22 cellular contexts compared by ENCODE assay signal in genomic region chr21:45082715-45083114, GRCh38. TPM values are rescaled to one million over a fixed set of nuclear protein-coding genes. Genes with fewer than 3 reads are reported as not detected.
A peak's percentile ranks its signal among the peaks of the same experiment; 100 is the strongest.
DNase-seq lines count a peak whose midpoint lies in the region; ATAC-seq, FAIRE-seq and TF ChIP-seq lines count a peak whose summit lies in the region.
"Had no signal": no experiment of that assay in that cellular context is flagged by ENCODE, and none has a peak within 500 bp of the region (broad histone marks: within the 10 kb centered on the region; RNA-seq: fewer than 3 reads in every experiment).

No MANE protein-coding gene starts in this region.

- ATAC-seq in IMR-90 (ENCODE audit: low read depth) (no peak), K562 (no peak), upper lobe of left lung (ENCODE audit: low FRiP score in 2 of 2) (no peak)

- no peak overlapping the region for H3K9ac ChIP-seq in IMR-90 (ENCODE audit: low read depth, low read length)
- no peak overlapping the region; a peak in 1 of 4 replicates for H3K9ac ChIP-seq in K562 (ENCODE audit: insufficient read depth in 1 of 2, low read depth in 2 of 2, low read length in 2 of 2)
- no peak overlapping the region for H3K9ac ChIP-seq in rectal smooth muscle tissue (ENCODE audit: low read length)

- TF ChIP-seq CTCF in IMR-90 (conservative IDR thresholded peaks at IDR 0.05; ENCODE audit: low read depth, low read length): no peak
- no peak for TF ChIP-seq CTCF in K562 (IDR thresholded peaks at IDR 0.05 in 2 of 3, conservative IDR thresholded peaks at IDR 0.05 in 1 of 3; ENCODE audit: insufficient read depth in 2 of 3, low read depth in 1 of 3, low read length in 3 of 3)
- TF ChIP-seq CTCF in upper lobe of left lung (IDR thresholded peaks at IDR 0.05): no peak

- POLR2A ChIA-PET in IMR-90 (lab: Charles Lee; ENCODE audit: unreplicated experiment): no interaction called here
- POLR2A ChIA-PET in K562 (lab: Yijun Ruan, JAX): interaction anchor here (0.6 kb wide), 1 partner anchor 132 kb away, joined by 4 read pairs; no protein-coding TSS in a partner anchor

- H3K27me3 ChIP-seq in IMR-90 (ENCODE audit: control insufficient read depth, insufficient read depth, low read length) (no peaks in the 10 kb centered on the region), K562 (ENCODE audit: control insufficient read depth in 2 of 2, insufficient read depth in 2 of 2, low read length in 2 of 2) (peaks cover 0 to 5% of the 10 kb centered on the region in 2 experiments; a peak in 1 of 5 replicates), rectal smooth muscle tissue (ENCODE audit: control insufficient read depth, insufficient read depth, low read length) (no peaks in the 10 kb centered on the region), upper lobe of left lung (no peaks in the 10 kb centered on the region)
- H3K27me3 ChIP-seq: cardiac muscle cell, MG63, suprapubic skin had no signal

- no peak overlapping the region for H4K91ac ChIP-seq in IMR-90 (ENCODE audit: insufficient read depth, low read depth, low read length)

- H2AK5ac ChIP-seq in IMR-90 (ENCODE audit: low read depth, low read length): peak overlapping the region; percentile 59; the same call in 1 of the 2 replicates

- H2BK20ac ChIP-seq in IMR-90 (ENCODE audit: low read depth, low read length): no peak overlapping the region

- no peak overlapping the region for H3K4me3 Mint-ChIP-seq in activated naive CD4-positive, alpha-beta T cell treated with anti-CD3 and anti-CD28 coated beads, Interleukin-2, amount 10 ng/mL, durations not matched to agents 7 days and 5 days
- H3K4me3 Mint-ChIP-seq: CD14-positive monocyte had no signal

- H3K79me2 ChIP-seq in K562 (ENCODE audit: control insufficient read depth, insufficient read depth, low read length): no peaks in the 10 kb centered on the region

- H3K36me3 ChIP-seq in IMR-90 (ENCODE audit: control insufficient read depth, insufficient read depth, low read length): peaks cover 42% of the 10 kb centered on the region
- H3K36me3 ChIP-seq in K562 (ENCODE audit: control insufficient read depth, insufficient read depth, low read length): no peaks in the 10 kb centered on the region; the same call in 2 of the 3 replicates
- no peaks in the 10 kb centered on the region for H3K36me3 ChIP-seq in rectal smooth muscle tissue (ENCODE audit: control insufficient read depth, insufficient read depth, low read length)
- peaks cover 0 to 6% (median 2%) of the 10 kb centered on the region in 4 donors for H3K36me3 ChIP-seq in upper lobe of left lung
- H3K36me3 ChIP-seq: cardiac muscle cell, MG63, suprapubic skin had no signal

- no peaks in the 10 kb centered on the region for H3K27me3 Mint-ChIP-seq in activated naive CD4-positive, alpha-beta T cell treated with anti-CD3 and anti-CD28 coated beads, Interleukin-2, amount 10 ng/mL, durations not matched to agents 7 days and 5 days

- H3K9me1 ChIP-seq in IMR-90 (ENCODE audit: insufficient read depth, low read length) (peaks cover 43% of the 10 kb centered on the region), K562 (ENCODE audit: control insufficient read depth, insufficient read depth, low read length) (no peaks in the 10 kb centered on the region)

- H3K9me3 ChIP-seq in IMR-90 (ENCODE audit: control insufficient read depth, insufficient read depth, low read length) (no peaks in the 10 kb centered on the region), K562 (replicated peaks; ENCODE audit: control insufficient read depth, insufficient read depth, low read depth, low read length) (no peaks in the 10 kb centered on the region), upper lobe of left lung (no peaks in the 10 kb centered on the region)
- H3K9me3 ChIP-seq: MG63, suprapubic skin had no signal

- H3K4me2 ChIP-seq in IMR-90 (ENCODE audit: low read depth, low read length): no peak overlapping the region; the same call in 1 of the 2 replicates
- H3K4me2 ChIP-seq in K562 (ENCODE audit: insufficient read depth, low read length): no peak overlapping the region

- no peak overlapping the region for H3K56ac ChIP-seq in IMR-90 (ENCODE audit: extremely low read depth, insufficient read depth, low read length)

- no peak overlapping the region for H2AK9ac ChIP-seq in IMR-90 (replicated peaks; ENCODE audit: low read depth, low read length, poor library complexity)

- intact Hi-C loops in IMR-90 (cut with micrococcal nuclease): no loop called here
- intact Hi-C loops in K562 (cut with micrococcal nuclease): no loop called here

- no peak overlapping the region for H3K18ac ChIP-seq in IMR-90 (ENCODE audit: low read depth, low read length)

- peaks cover 36% of the 10 kb centered on the region for H3K36me3 Mint-ChIP-seq in activated naive CD4-positive, alpha-beta T cell treated with anti-CD3 and anti-CD28 coated beads, Interleukin-2, amount 10 ng/mL, durations not matched to agents 7 days and 5 days
- H3K36me3 Mint-ChIP-seq: CD14-positive monocyte had no signal

- in situ Hi-C loops in IMR-90 (cut with MboI; ENCODE audit: low sequenced_read_pairs) (no loop called here), K562 (cut with MboI) (no loop called here)

- no peak overlapping the region for H3K27ac ChIP-seq in IMR-90 (ENCODE audit: insufficient read depth, low read length)
- H3K27ac ChIP-seq in K562 (ENCODE audit: extremely low read depth, low read depth, low read length): no peak overlapping the region
- H3K27ac ChIP-seq in rectal smooth muscle tissue (ENCODE audit: low read depth, low read length): peak overlapping the region; percentile 19
- peak overlapping the region in 2 of 4 donors; percentile 13 to 17 for H3K27ac ChIP-seq in upper lobe of left lung
- H3K27ac ChIP-seq: cardiac muscle cell, suprapubic skin had no signal

- DNase-seq in activated naive CD4-positive, alpha-beta T cell treated with anti-CD3 and anti-CD28 coated beads, Interleukin-2, amount 10 ng/mL, durations not matched to agents 7 days and 5 days: no peak
- DNase-seq in activated naive CD4-positive, alpha-beta T cell treated with anti-CD3 and anti-CD28 coated beads, Interleukin-2, amount 50 U/mL, for 16 hours: no peak
- DNase-seq in IMR-90 (no peak), K562 (ENCODE audit: extremely low read depth in 1 of 4, low spot score in 3 of 4) (no peak), upper lobe of left lung (no peak), DMS 273 (lab: John Stamatoyannopoulos, UW; ENCODE audit: unreplicated experiment) (no peak)
- DNase-seq: amygdala, DMS79, kidney, mammary epithelial cell, MG63, NCI-H146, NCI-H2171 treated with DMSO at 0.1 percent for 48 hours, retina, Right ventricle myocardium superior, SW 1271 had no signal

- no TSS peak for BruUV-seq in IMR-90 (replicated peaks; lab: Mats Ljungman, UMichigan)
- no TSS peak for BruUV-seq in K562 (replicated peaks; lab: Mats Ljungman, UMichigan)

- H3K4me3 ChIP-seq in IMR-90 (ENCODE audit: insufficient read depth, low read depth, low read length): no peak overlapping the region
- no peak overlapping the region for H3K4me3 ChIP-seq in K562
- no peak overlapping the region for H3K4me3 ChIP-seq in rectal smooth muscle tissue (ENCODE audit: low read length)
- H3K4me3 ChIP-seq in upper lobe of left lung: no peak overlapping the region
- H3K4me3 ChIP-seq: cardiac muscle cell, MG63, suprapubic skin had no signal

- H3K79me1 ChIP-seq in IMR-90 (ENCODE audit: low read depth in 1 of 2, low read length in 2 of 2): peaks cover 0 to 95% of the 10 kb centered on the region in 2 experiments; a peak in 3 of 4 replicates

- H4K5ac ChIP-seq in IMR-90 (ENCODE audit: low read depth, low read length): no peak overlapping the region

- H2BK5ac ChIP-seq in IMR-90 (ENCODE audit: low read depth, low read length, poor library complexity, severe bottlenecking): no peak overlapping the region

- FAIRE-seq in K562 (lab: Jason Lieb, UNC): no peak
- FAIRE-seq: frontal cortex, GM12892, kidney had no signal

- peaks cover 100% of the 10 kb centered on the region for H3K4me1 Mint-ChIP-seq in activated naive CD4-positive, alpha-beta T cell treated with anti-CD3 and anti-CD28 coated beads, Interleukin-2, amount 10 ng/mL, durations not matched to agents 7 days and 5 days

- H3K9me3 Mint-ChIP-seq in activated naive CD4-positive, alpha-beta T cell treated with anti-CD3 and anti-CD28 coated beads, Interleukin-2, amount 10 ng/mL, durations not matched to agents 7 days and 5 days: no peaks in the 10 kb centered on the region

- TF ChIP-seq EP300 in K562 (IDR thresholded peaks at IDR 0.05; ENCODE audit: low read length) (no peak), upper lobe of left lung (IDR thresholded peaks at IDR 0.05) (no peak)

- H4K20me1 ChIP-seq in IMR-90 (ENCODE audit: insufficient read depth, low read length): peaks cover 100% of the 10 kb centered on the region
- peaks cover 31% of the 10 kb centered on the region; the same call in 1 of the 2 replicates for H4K20me1 ChIP-seq in K562 (replicated peaks; ENCODE audit: control insufficient read depth, insufficient read depth, low read length)

- H3K27ac Mint-ChIP-seq in activated naive CD4-positive, alpha-beta T cell treated with anti-CD3 and anti-CD28 coated beads, Interleukin-2, amount 10 ng/mL, durations not matched to agents 7 days and 5 days: peak overlapping the region; percentile 65

- no peak overlapping the region for H3K14ac ChIP-seq in IMR-90 (replicated peaks; ENCODE audit: low read depth, low read length)

- H3K4me1 ChIP-seq in IMR-90 (ENCODE audit: control insufficient read depth, insufficient read depth, low read length) (peaks cover 37% of the 10 kb centered on the region), K562 (replicated peaks in 1 of 2; ENCODE audit: control insufficient read depth in 2 of 2, insufficient read depth in 2 of 2, low read length in 2 of 2) (peaks cover 0 to 18% of the 10 kb centered on the region in 2 experiments; a peak in 4 of 5 replicates), rectal smooth muscle tissue (ENCODE audit: control insufficient read depth, insufficient read depth, low read length) (peaks cover 19% of the 10 kb centered on the region), upper lobe of left lung (peaks cover 31 to 60% (median 49%) of the 10 kb centered on the region in 4 donors)

- TF ChIP-seq RAD21 in IMR-90 (IDR thresholded peaks at IDR 0.05; ENCODE audit: low read length) (no peak), K562 (CRISPR knock-in tag; conservative IDR thresholded peaks at IDR 0.05 in 1 of 2, IDR thresholded peaks at IDR 0.05 in 1 of 2) (no peak)

- no peak overlapping the region for H2BK15ac ChIP-seq in IMR-90 (ENCODE audit: low read depth, low read length)

- H3K4ac ChIP-seq in IMR-90 (ENCODE audit: low read depth, low read length): no peak overlapping the region

- TF ChIP-seq POLR2A in IMR-90 (IDR thresholded peaks at IDR 0.05; ENCODE audit: low read depth, low read length) (no peak), K562 (conservative IDR thresholded peaks at IDR 0.05) (no peak), upper lobe of left lung (IDR thresholded peaks at IDR 0.05) (no peak)

- CTCF ChIA-PET in activated naive CD4-positive, alpha-beta T cell treated with anti-CD3 and anti-CD28 coated beads, Interleukin-2, amount 10 ng/mL, durations not matched to agents 7 days and 5 days (lab: Charles Lee): no interaction called here
- CTCF ChIA-PET in IMR-90 (lab: Yijun Ruan, JAX): no interaction called here
- CTCF ChIA-PET in K562 (lab: Yijun Ruan, JAX; ENCODE audit: low intra/inter-chr PET ratio): no interaction called here

- H3K23ac ChIP-seq in IMR-90 (ENCODE audit: low read depth, low read length): no peak overlapping the region

- H2BK120ac ChIP-seq in IMR-90 (ENCODE audit: low read depth, low read length): no peak overlapping the region

- dilution Hi-C loops in IMR-90 (cut with HindIII; ENCODE audit: low sequenced_read_pairs, unreplicated experiment): no loop called here

- H4K8ac ChIP-seq in IMR-90 (ENCODE audit: low read depth in 2 of 2, low read length in 2 of 2): no peak overlapping the region

- H2AFZ ChIP-seq in IMR-90 (replicated peaks; ENCODE audit: low read length, poor library complexity): no peak overlapping the region
- H2AFZ ChIP-seq in K562 (ENCODE audit: low read depth, low read length): no peak overlapping the region

- 85% methylated on average over 3 of the region's 4 CpGs; no CpG with 5 or more reads in 1 of the 2 experiments for WGBS in IMR-90 (ENCODE audit: extremely low coverage in 2 of 2, insufficient read length in 1 of 2), 2 experiments
- WGBS in K562 (ENCODE audit: insufficient coverage, low coverage, missing lambda C conversion rate): 29% methylated on average over 4 of the region's 4 CpGs
- 74 to 80% methylated on average over 4 of the region's 4 CpGs for WGBS in upper lobe of left lung, 2 donors

RNA-seq across cellular contexts. Expression of gene ADARB1, which starts 8.3 kb away (rescaled TPM):
- total RNA-seq in IMR-90 (2012; rRNA removed): 39.7 and 39.8 TPM in 2 replicates
- 45.5 and 47.3 TPM in 2 replicates for polyA plus RNA-seq in IMR-90 (2012; rRNA removed)
- 18.2 and 29.3 TPM in 2 replicates for polyA plus RNA-seq in IMR-90 (2012; cell fraction: cytosol; rRNA removed)
- 152 and 210 TPM in 2 replicates for polyA plus RNA-seq in IMR-90 (2012; cell fraction: nucleus; rRNA removed; ENCODE audit: low replicate concordance)
- total RNA-seq in K562 (2011; cell fraction: chromatin; rRNA removed; ENCODE audit: low replicate concordance): 40.2 and 48.3 TPM in 2 replicates
- 29.0 and 30.4 TPM in 2 replicates for total RNA-seq in K562 (2011; cell fraction: nucleolus; rRNA removed)
- 24.6 and 33.4 TPM in 2 replicates for total RNA-seq in K562 (2011; cell fraction: nucleoplasm; rRNA removed)
- 7.7 and 9.1 TPM in 2 replicates for total RNA-seq in K562 (2014; rRNA removed)
- total RNA-seq in K562 (2014; rRNA removed; fragmentation: Illumina TruSeq; extraction: Trizol): 8.3 TPM in 2 replicates
- 6.4 and 7.1 TPM in 2 replicates for total RNA-seq in K562 (2015; rRNA removed; fragmentation: Illumina TruSeq; extraction: Trizol)
- total RNA-seq in K562 (2021): 12.0 and 16.0 TPM in 2 replicates
- polyA plus RNA-seq in K562 (2011; rRNA removed): 8.4 and 11.8 TPM in 2 replicates
- 6.6 and 7.4 TPM in 2 replicates for polyA plus RNA-seq in K562 (2011; cell fraction: cytosol; rRNA removed)
- 15.0 and 23.8 TPM in 2 replicates for polyA plus RNA-seq in K562 (2011; cell fraction: nucleus; rRNA removed)
- 7.5 and 8.1 TPM in 2 replicates for polyA plus RNA-seq in K562 (2012)
- 7.3 and 9.2 TPM in 2 replicates for polyA plus RNA-seq in K562 (2014; fragmentation: Illumina TruSeq; extraction: Trizol)
- 1 to 10 TPM; 7.1 to 8.1 TPM for polyA plus RNA-seq in K562 (2014; fragmentation: Nextera tagmentation; extraction: Ambion mirVana)
- polyA plus RNA-seq in K562 (2014; rRNA removed): 6.7 and 12.8 TPM in 2 replicates
- polyA minus RNA-seq in K562 (2011; rRNA and poly(A)+ RNA removed): 10.4 and 16.9 TPM in 2 replicates
- polyA minus RNA-seq in K562 (2011; cell fraction: cytosol; rRNA and poly(A)+ RNA removed): 12.7 and 15.3 TPM in 2 replicates
- 13.3 and 18.3 TPM in 2 replicates for polyA minus RNA-seq in K562 (2011; cell fraction: nucleus; rRNA and poly(A)+ RNA removed)
- 10 to 100 TPM; 26.5 to 94.3 (median 42.4) TPM for total RNA-seq in upper lobe of left lung
